ENCODE assay signal across 8 cellular contexts in the genomic region with DNA sequence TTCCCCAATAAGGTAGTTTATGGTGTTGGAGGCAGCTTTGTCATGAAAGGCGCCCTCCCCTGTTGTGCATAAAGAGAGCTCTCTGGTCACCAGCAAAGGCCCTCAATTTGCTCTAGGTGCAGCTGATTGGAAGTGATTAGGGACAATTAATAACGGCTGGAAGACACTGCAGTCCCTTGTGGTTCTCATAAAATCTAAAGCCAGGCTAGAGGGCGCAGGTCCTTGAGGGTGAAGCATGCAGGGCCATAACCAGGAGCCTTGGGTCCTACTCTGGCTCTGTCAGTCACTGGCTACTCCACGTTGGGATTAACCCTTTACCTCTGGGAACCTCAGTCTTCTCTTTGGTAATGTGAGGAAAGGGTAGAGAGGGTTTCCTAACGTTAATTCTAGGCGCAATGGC. TPM values are rescaled to one million over a fixed set of nuclear protein-coding genes. Genes with fewer than 3 reads are reported as not detected.
DNase-seq lines count a peak whose midpoint lies in the region; ATAC-seq, FAIRE-seq and TF ChIP-seq lines count a peak whose summit lies in the region.

No MANE protein-coding gene starts in this region.

- intact Hi-C loops in CD4-positive, alpha-beta memory T cell (cut with micrococcal nuclease) = no loop called here
- intact Hi-C loops in HepG2 (cut with micrococcal nuclease; ENCODE audit: unreplicated experiment) = no loop called here
- intact Hi-C loops in transverse colon (cut with DNase I; ENCODE audit: low total_unique reads) = no loop called here
- intact Hi-C loops in kidney (cut with DNase I) = no loop called here

- peak overlapping the region; percentile 81 for H3K4me2 ChIP-seq in HepG2 (ENCODE audit: low read depth, low read length)

- peaks cover 0 to 5% (median 0%) of the 10 kb centered on the region in 8 donors for H3K9me3 Mint-ChIP-seq in CD4-positive, alpha-beta memory T cell

- no TSS peak for BruUV-seq in HepG2 (replicated peaks; lab: Mats Ljungman, UMichigan)

- WGBS in HepG2 (ENCODE audit: low lambda C conversion rate) = 34% methylated on average over 6 of the region's 6 CpGs
- WGBS in transverse colon (ENCODE audit: low coverage in 1 of 2), 2 donors = 28 to 39% methylated on average over 3 to 6 of the region's 6 CpGs

- in situ Hi-C loops in astrocyte of the spinal cord (cut with HindIII; ENCODE audit: low sequenced_read_pairs) = no loop called here
- in situ Hi-C loops in HepG2 (cut with HindIII; ENCODE audit: extremely low pct_ligation_motif_present, low pct_unique_long_range_greater_than_20kb) = no loop called here
- in situ Hi-C loops in transverse colon (cut with MboI; ENCODE audit: low pct_ligation_motif_present in 1 of 4, low pct_unique_long_range_greater_than_20kb in 1 of 4, low sequenced_read_pairs in 3 of 4) = no loop called here

- TF ChIP-seq CTCF in astrocyte of the spinal cord (IDR thresholded peaks at IDR 0.05; ENCODE audit: low read depth, low read length) = peak; percentile 26
- peak; percentile 44 for TF ChIP-seq CTCF in HepG2 (CRISPR knock-in tag; IDR thresholded peaks at IDR 0.05)
- TF ChIP-seq CTCF in transverse colon (IDR thresholded peaks at IDR 0.05) = no peak
- TF ChIP-seq CTCF in kidney (IDR thresholded peaks at IDR 0.05; ENCODE audit: borderline replicate concordance, extremely low read depth, insufficient read depth) = no peak

- H3K4me1 ChIP-seq in CD4-positive, alpha-beta memory T cell (ENCODE audit: insufficient read depth, low read length) = peaks cover 16% of the 10 kb centered on the region
- H3K4me1 ChIP-seq in HepG2 (ENCODE audit: insufficient read depth, low read length) = peaks cover 55% of the 10 kb centered on the region
- H3K4me1 ChIP-seq in transverse colon = peaks cover 0 to 34% (median 23%) of the 10 kb centered on the region in 4 donors
- peaks cover 0 to 11% of the 10 kb centered on the region in 2 donors for H3K4me1 ChIP-seq in kidney (ENCODE audit: control insufficient read depth in 1 of 2, insufficient read depth in 1 of 2, low read depth in 1 of 2, low read length in 2 of 2)

- H3K9ac ChIP-seq in HepG2 (ENCODE audit: insufficient read depth, low read depth, low read length) (peak overlapping the region; percentile 96), kidney (ENCODE audit: low read length in 2 of 2) (no peak overlapping the region)

- H3K27ac ChIP-seq in CD4-positive, alpha-beta memory T cell (ENCODE audit: low read depth, low read length) = peak overlapping the region; percentile 88
- H3K27ac ChIP-seq in HepG2 (ENCODE audit: extremely low read length, insufficient read depth, low read length) = no peak overlapping the region
- H3K27ac ChIP-seq in transverse colon = peak overlapping the region; percentile 93 to 99 (median 96)
- H3K27ac ChIP-seq in kidney (ENCODE audit: low read depth in 2 of 2, low read length in 2 of 2) = no peak overlapping the region

- H3K27ac Mint-ChIP-seq in CD4-positive, alpha-beta memory T cell = peak overlapping the region; percentile 84 to 99 (median 98)

- TF ChIP-seq EP300 in HepG2 (IDR thresholded peaks at IDR 0.05; ENCODE audit: low read depth in 2 of 2, low read length in 2 of 2) (no peak), HepG2 (CRISPR knock-in tag; IDR thresholded peaks at IDR 0.05; ENCODE audit: borderline replicate concordance) (no peak), transverse colon (IDR thresholded peaks at IDR 0.05; ENCODE audit: low read depth) (no peak)

- peak overlapping the region; percentile 77 to 82 for H3K4me3 ChIP-seq in CD4-positive, alpha-beta memory T cell (ENCODE audit: low read length in 2 of 2)
- H3K4me3 ChIP-seq in astrocyte of the spinal cord (ENCODE audit: low read depth, low read length) = peak overlapping the region; percentile 81
- peak overlapping the region; percentile 84 to 87 (median 86); a peak in 5 of 6 replicates for H3K4me3 ChIP-seq in HepG2 (replicated peaks in 1 of 3; ENCODE audit: insufficient read depth in 1 of 3, low read depth in 2 of 3, low read length in 3 of 3)
- H3K4me3 ChIP-seq in transverse colon = peak overlapping the region in 3 of 4 donors; percentile 67 to 69 (median 69)
- H3K4me3 ChIP-seq in kidney (ENCODE audit: low read length in 2 of 2) = peak overlapping the region in 1 of 2 donors; percentile 91

- peaks cover 20% of the 10 kb centered on the region for H4K20me1 ChIP-seq in HepG2 (ENCODE audit: insufficient read depth, low read length)

- peaks cover 0 to 16% of the 10 kb centered on the region in 2 donors for H3K36me3 Mint-ChIP-seq in CD4-positive, alpha-beta memory T cell

- peak overlapping the region; percentile 95 to 100 (median 98) for H3K4me3 Mint-ChIP-seq in CD4-positive, alpha-beta memory T cell

- DNase-seq in CD4-positive, alpha-beta memory T cell = peak in 1 of 5 donors; percentile 43
- DNase-seq in NCI-H2196 (lab: John Stamatoyannopoulos, UW; ENCODE audit: unreplicated experiment) (peak; percentile 32), astrocyte of the spinal cord (ENCODE audit: low read depth, low spot score) (no peak), HepG2 (ENCODE audit: low spot score) (peak; percentile 24), transverse colon (peak; percentile 11), kidney (no peak), DMS 273 (lab: John Stamatoyannopoulos, UW; ENCODE audit: unreplicated experiment) (no peak)

- TF ChIP-seq RAD21 in HepG2 (CRISPR knock-in tag; IDR thresholded peaks at IDR 0.05) = no peak

- peaks cover 14 to 34% (median 16%) of the 10 kb centered on the region in 4 donors for H3K4me1 Mint-ChIP-seq in CD4-positive, alpha-beta memory T cell

- ATAC-seq in GM19395 (IDR thresholded peaks at IDR 0.05; ENCODE audit: unreplicated experiment) (peak; percentile 13), HepG2 (no peak)

- H3K36me3 ChIP-seq in CD4-positive, alpha-beta memory T cell (ENCODE audit: insufficient read depth, low read length) = no peaks in the 10 kb centered on the region
- H3K36me3 ChIP-seq in HepG2 (replicated peaks in 1 of 2; ENCODE audit: control insufficient read depth in 1 of 2, insufficient read depth in 2 of 2, low read length in 2 of 2) (no peaks in the 10 kb centered on the region), transverse colon (no peaks in the 10 kb centered on the region), kidney (ENCODE audit: control insufficient read depth in 1 of 2, insufficient read depth in 2 of 2, low read length in 2 of 2) (no peaks in the 10 kb centered on the region)

- POLR2A ChIA-PET in CD4-positive, alpha-beta memory T cell (lab: Charles Lee; ENCODE audit: partially characterized antibody) = interaction anchor here (1.0 to 3.0 kb wide), 4 partner anchors 21 to 293 kb away, joined by 3 to 24 read pairs (median 8); a partner anchor contains a TSS
- POLR2A ChIA-PET in HepG2 (lab: Yijun Ruan, JAX) = interaction anchor here (3.0 kb wide), 1 partner anchor 23 kb away, joined by 11 read pairs; no protein-coding TSS in a partner anchor

- H3K79me2 ChIP-seq in HepG2 (ENCODE audit: insufficient read depth, low read length) = peaks cover 59% of the 10 kb centered on the region

- H3K27me3 ChIP-seq in CD4-positive, alpha-beta memory T cell (ENCODE audit: insufficient read depth, low read length) = peaks cover 5% of the 10 kb centered on the region
- no peaks in the 10 kb centered on the region; a peak in 2 of 5 replicates for H3K27me3 ChIP-seq in HepG2 (ENCODE audit: control insufficient read depth in 1 of 2, insufficient read depth in 2 of 2, low read length in 2 of 2)
- H3K27me3 ChIP-seq in transverse colon = no peaks in the 10 kb centered on the region

- FAIRE-seq in HepG2 (lab: Jason Lieb, UNC) (no peak), kidney (lab: Jason Lieb, UNC) (no peak)

- TF ChIP-seq POLR2A in HepG2 (IDR thresholded peaks at IDR 0.05; ENCODE audit: insufficient read depth in 1 of 2, low read depth in 2 of 2, low read length in 2 of 2) = no peak
- TF ChIP-seq POLR2A in transverse colon (IDR thresholded peaks at IDR 0.05) = no peak

- H3K27me3 Mint-ChIP-seq in CD4-positive, alpha-beta memory T cell = peaks cover 0 to 3% of the 10 kb centered on the region in 2 donors

- no peaks in the 10 kb centered on the region for H3K9me3 ChIP-seq in CD4-positive, alpha-beta memory T cell (ENCODE audit: control insufficient read depth in 1 of 2, low read length in 2 of 2)
- H3K9me3 ChIP-seq in HepG2 (ENCODE audit: low read length) = no peaks in the 10 kb centered on the region
- no peaks in the 10 kb centered on the region for H3K9me3 ChIP-seq in transverse colon
- H3K9me3 ChIP-seq in kidney (ENCODE audit: control insufficient read depth in 1 of 2, low read length in 2 of 2) = no peaks in the 10 kb centered on the region

- no peak overlapping the region for H2AFZ ChIP-seq in HepG2 (ENCODE audit: low read length)

- CTCF ChIA-PET in CD4-positive, alpha-beta memory T cell (lab: Charles Lee; ENCODE audit: partially characterized antibody) = interaction anchor here (0.9 to 3.7 kb wide), 3 partner anchors 61 to 255 kb away, joined by 3 to 18 read pairs (median 14); no protein-coding TSS in a partner anchor
- CTCF ChIA-PET in HepG2 (lab: Yijun Ruan, JAX; ENCODE audit: low intra/inter-chr PET ratio, low total read pairs) = no interaction called here

RNA-seq across cellular contexts. Expression of a gene that starts 1.9 kb away (rescaled TPM):
- 10 to 100 TPM; 25.5 to 25.6 TPM for total RNA-seq in CD4-positive, alpha-beta memory T cell
- polyA plus RNA-seq in CD4-positive, alpha-beta memory T cell = 10 to 100 TPM in 1 of 2 donors, 1 to 10 TPM in 1; 5.4 to 14.5 TPM
- total RNA-seq in HepG2 (2016; rRNA removed; fragmentation: Illumina TruSeq; extraction: Trizol) (24.5 and 31.2 TPM in 2 replicates), transverse colon (10 to 100 TPM; 23.9 to 44.5 (median 42.8) TPM), kidney (47.8 TPM)
- total RNA-seq in HepG2 (2016; cell fraction: cytosol; rRNA removed; fragmentation: Illumina TruSeq; extraction: Trizol; ENCODE audit: low read depth) = 2.9 and 3.1 TPM in 2 replicates
- total RNA-seq in HepG2 (2016; cell fraction: insoluble cytoplasmic fraction; rRNA removed; fragmentation: Illumina TruSeq; extraction: Trizol) = 25.6 and 31.0 TPM in 2 replicates
- total RNA-seq in HepG2 (2016; cell fraction: membrane; rRNA removed; fragmentation: Illumina TruSeq; extraction: Trizol) = 7.0 and 8.7 TPM in 2 replicates
- total RNA-seq in HepG2 (2016; cell fraction: nucleus; rRNA removed; fragmentation: Illumina TruSeq; extraction: Trizol) = 50.3 and 52.6 TPM in 2 replicates
- polyA plus RNA-seq in HepG2 (2011; rRNA removed) (6.8 and 10.9 TPM in 2 replicates), kidney (ENCODE audit: insufficient read depth, low read depth, low replicate concordance) (5.3 TPM)
- 4.0 and 9.7 TPM in 2 replicates for polyA plus RNA-seq in HepG2 (2011; cell fraction: cytosol; rRNA removed)
- polyA plus RNA-seq in HepG2 (2011; cell fraction: nucleus; rRNA removed) = 9.9 and 23.8 TPM in 2 replicates
- polyA plus RNA-seq in HepG2 (2012) = 20.7 and 21.6 TPM in 2 replicates
- 0.61 and 0.62 TPM in 2 replicates for polyA plus RNA-seq in HepG2 (2016; cell fraction: cytosol; fragmentation: Illumina TruSeq; extraction: Trizol; ENCODE audit: low read depth)
- 20.3 and 24.6 TPM in 2 replicates for polyA plus RNA-seq in HepG2 (2016; cell fraction: insoluble cytoplasmic fraction; fragmentation: Illumina TruSeq; extraction: Trizol; ENCODE audit: low read depth)
- polyA plus RNA-seq in HepG2 (2016; cell fraction: membrane; fragmentation: Illumina TruSeq; extraction: Trizol; ENCODE audit: low read depth) = 0.97 and 1.4 TPM in 2 replicates
- polyA plus RNA-seq in HepG2 (2016; cell fraction: nucleus; fragmentation: Illumina TruSeq; extraction: Trizol; ENCODE audit: insufficient read depth, low read depth) = 29.5 and 31.8 TPM in 2 replicates
- polyA minus RNA-seq in HepG2 (2011; rRNA and poly(A)+ RNA removed; ENCODE audit: low replicate concordance) = 12.6 and 17.7 TPM in 2 replicates
- 12.2 and 17.8 TPM in 2 replicates for polyA minus RNA-seq in HepG2 (2011; cell fraction: cytosol; rRNA and poly(A)+ RNA removed)
- 106 and 124 TPM in 2 replicates for polyA minus RNA-seq in HepG2 (2011; cell fraction: nucleus; rRNA and poly(A)+ RNA removed)

Comparison
In these comparisons a context has a peak if more than half of its experiments do, and no peak if none do; other contexts are left out.
1. DNase-seq: peak in NCI-H2196 (single experiment), HepG2 (single experiment) and transverse colon (single experiment); none in astrocyte of the spinal cord (single experiment), kidney (single experiment) and DMS 273 (single experiment).
2. H3K27ac ChIP-seq: peak in CD4-positive, alpha-beta memory T cell (single experiment) and transverse colon (4 of 4); none in HepG2 (single experiment) and kidney (0 of 2).
3. CTCF ChIP-seq: peak in astrocyte of the spinal cord (single experiment) and HepG2 (single experiment); none in transverse colon (0 of 5) and kidney (single experiment).